In genomic region chr20:58228484-58229197, GRCh38 we compare ENCODE assay signal across 8 cellular contexts. TPM values are rescaled to one million over a fixed set of nuclear protein-coding genes. Genes with fewer than 3 reads are reported as not detected.
DNase-seq lines count a peak whose midpoint lies in the region; ATAC-seq and TF ChIP-seq lines count a peak whose summit lies in the region.

Gene ANKRD60, minus strand, starts transcription at chr20:58228653. Its CDS starts 0 bp downstream, at chr20:58228653.

- H3K27me3 Mint-ChIP-seq in effector memory CD8-positive, alpha-beta T cell = peaks cover 64 to 72% of the 10 kb centered on the region in 2 donors
- peaks cover 67% of the 10 kb centered on the region for H3K27me3 Mint-ChIP-seq in osteocyte (ENCODE audit: unreplicated experiment)

- no TSS peak for BruUV-seq in PC-3 (replicated peaks; lab: Mats Ljungman, UMichigan)

- no peaks in the 10 kb centered on the region for H3K9me3 Mint-ChIP-seq in effector memory CD8-positive, alpha-beta T cell
- H3K9me3 Mint-ChIP-seq in osteocyte (ENCODE audit: unreplicated experiment) = no peaks in the 10 kb centered on the region

- no peak for TF ChIP-seq CTCF in osteocyte (IDR thresholded peaks at IDR 0.05)
- no peak for TF ChIP-seq CTCF in PC-3 (conservative IDR thresholded peaks at IDR 0.05; ENCODE audit: low read depth, low read length)

- peak; percentile 15 to 16 for DNase-seq in activated CD4-positive, alpha-beta T cell treated with anti-CD3 and anti-CD28 coated beads, Interleukin-2, amount 50 U/mL, for 24 hours (ENCODE audit: low read depth in 1 of 2, low spot score in 1 of 2)
- peak; percentile 31 to 49 (median 43) for DNase-seq in effector memory CD8-positive, alpha-beta T cell
- DNase-seq in osteocyte (ENCODE audit: extremely low spot score, unreplicated experiment) (no peak), PC-3 (no peak)

- H3K9ac ChIP-seq in HUES6 (ENCODE audit: low read length) = peak within 1 kb of the TSS; percentile 79
- no peak within 1 kb of the TSS for H3K9ac ChIP-seq in PC-3 (ENCODE audit: low read length)

- H3K4me1 Mint-ChIP-seq in effector memory CD8-positive, alpha-beta T cell (ENCODE audit: low read depth in 2 of 2) = peaks cover 5 to 9% of the 10 kb centered on the region in 2 donors
- H3K4me1 Mint-ChIP-seq in osteocyte (ENCODE audit: unreplicated experiment) = peaks cover 11% of the 10 kb centered on the region

- no peaks in the 10 kb centered on the region for H3K79me2 ChIP-seq in PC-3 (ENCODE audit: low read length)

- H3K27ac Mint-ChIP-seq in effector memory CD8-positive, alpha-beta T cell = peak within 1 kb of the TSS; percentile 27 to 44
- H3K27ac Mint-ChIP-seq in osteocyte (ENCODE audit: unreplicated experiment) = no peak within 1 kb of the TSS

- no peak within 1 kb of the TSS for H2AFZ ChIP-seq in PC-3 (ENCODE audit: low read length)

- no peaks in the 10 kb centered on the region for H3F3A ChIP-seq in PC-3 (ENCODE audit: low read length, unreplicated experiment)

- CTCF ChIA-PET in PC-3 (lab: Charles Lee) = no interaction called here

- H3K4me3 ChIP-seq in HUES6 (ENCODE audit: low read depth, low read length) (peak within 1 kb of the TSS; percentile 67), PC-3 (ENCODE audit: low read length) (no peak within 1 kb of the TSS)

- ATAC-seq in effector memory CD8-positive, alpha-beta T cell (replicated peaks) = peak; percentile 89
- no peak for ATAC-seq in GM19395 (IDR thresholded peaks at IDR 0.05; ENCODE audit: unreplicated experiment)
- no peak for ATAC-seq in PC-3
- no peak for ATAC-seq in GM18502 (IDR thresholded peaks at IDR 0.05; ENCODE audit: poor library complexity, unreplicated experiment)
- ATAC-seq in GM19467 (IDR thresholded peaks at IDR 0.05; ENCODE audit: unreplicated experiment) = no peak

- POLR2A ChIA-PET in PC-3 (lab: Charles Lee; ENCODE audit: unreplicated experiment) = no interaction called here

- no peaks in the 10 kb centered on the region for H3K9me2 ChIP-seq in PC-3 (replicated peaks; ENCODE audit: low read length)

- H3K36me3 Mint-ChIP-seq in effector memory CD8-positive, alpha-beta T cell (ENCODE audit: insufficient read depth) = peaks cover 3% of the 10 kb centered on the region
- H3K36me3 Mint-ChIP-seq in osteocyte (ENCODE audit: unreplicated experiment) = peaks cover 3% of the 10 kb centered on the region

- H3K27ac ChIP-seq in HUES6 (ENCODE audit: low read depth, low read length) = peak within 1 kb of the TSS; percentile 54
- H3K27ac ChIP-seq in PC-3 (ENCODE audit: low read length) = no peak within 1 kb of the TSS

- peak within 1 kb of the TSS; percentile 37 to 55 for H3K4me3 Mint-ChIP-seq in effector memory CD8-positive, alpha-beta T cell
- H3K4me3 Mint-ChIP-seq in osteocyte (ENCODE audit: unreplicated experiment) = peak within 1 kb of the TSS; percentile 67

- intact Hi-C loops in PC-3 (cut with micrococcal nuclease) = no loop called here

- H4K20me1 ChIP-seq in PC-3 (ENCODE audit: low read length) = no peaks in the 10 kb centered on the region

- H3K27me3 ChIP-seq in HUES6 (ENCODE audit: control insufficient read depth, insufficient read depth, low read length) (peaks cover 50% of the 10 kb centered on the region), PC-3 (ENCODE audit: low read length) (no peaks in the 10 kb centered on the region)

- H3K36me3 ChIP-seq in HUES6 (ENCODE audit: control insufficient read depth, insufficient read depth, low read length) (no peaks in the 10 kb centered on the region), PC-3 (ENCODE audit: low read depth, low read length) (0 out of 2 replicates have a peak, but pooled peaks cover 2% of the 10 kb centered on the region)

- H3K4me2 ChIP-seq in PC-3 (ENCODE audit: low read length) = no peak within 1 kb of the TSS

- H3K9me3 ChIP-seq in HUES6 (ENCODE audit: control insufficient read depth, insufficient read depth, low read depth, low read length) (no peaks in the 10 kb centered on the region), PC-3 (ENCODE audit: low read length) (no peaks in the 10 kb centered on the region)

- H3K4me1 ChIP-seq in HUES6 (ENCODE audit: control insufficient read depth, insufficient read depth, low read length) = no peaks in the 10 kb centered on the region
- H3K4me1 ChIP-seq in PC-3 (ENCODE audit: insufficient read depth, low read length) = peaks cover 21% of the 10 kb centered on the region

RNA-seq across cellular contexts. Expression of gene ANKRD60, which starts in this region (rescaled TPM):
- total RNA-seq in osteocyte (not detected in 2 replicates), PC-3 (2014; rRNA removed) (not detected in 2 replicates)

Comparison
In these comparisons a context has a peak if more than half of its experiments do, and no peak if none do; other contexts are left out.
1. DNase-seq: peak in activated CD4-positive, alpha-beta T cell treated with anti-CD3 and anti-CD28 coated beads, Interleukin-2, amount 50 U/mL, for 24 hours (2 of 2) and effector memory CD8-positive, alpha-beta T cell (3 of 3); none in osteocyte (single experiment) and PC-3 (single experiment).